In genomic region chr4:38275331-38275821, GRCh38 we compare ENCODE assay signal across 1 cellular context.
TF ChIP-seq lines count a peak whose summit lies in the region.

No MANE protein-coding gene starts in this region.

TF ChIP-seq in H1, 55 proteins besides CTCF, POLR2A, EP300 and RAD21 (continued from another document):
- no peak for TF ChIP-seq RNF2 (IDR thresholded peaks at IDR 0.05; ENCODE audit: borderline replicate concordance, low read depth, low read length, missing control alignments, poor library complexity, severe bottlenecking)
- no peak for TF ChIP-seq FOSL1 (IDR thresholded peaks at IDR 0.05; ENCODE audit: insufficient read depth, low read depth, low read length)
- TF ChIP-seq MAFK (IDR thresholded peaks at IDR 0.05; ENCODE audit: low read depth, low read length), result no peak
- TF ChIP-seq SP2 (IDR thresholded peaks at IDR 0.05; ENCODE audit: low read length), result no peak
- TF ChIP-seq TCF12 (IDR thresholded peaks at IDR 0.05; ENCODE audit: low read depth, low read length), result no peak
